In genomic region chr7:20331912-20332317, GRCh38 we compare ENCODE assay signal across 9 cellular contexts. TPM values are rescaled to one million over a fixed set of nuclear protein-coding genes. Genes with fewer than 3 reads are reported as not detected.
DNase-seq lines count a peak whose midpoint lies in the region; ATAC-seq and TF ChIP-seq lines count a peak whose summit lies in the region.
"Had no signal": no experiment of that assay in that cellular context is flagged by ENCODE, and none has a peak within 500 bp of the region (broad histone marks: within the 10 kb centered on the region; RNA-seq: fewer than 3 reads in every experiment).

No MANE protein-coding gene starts in this region.

- no peaks in the 10 kb centered on the region for H4K20me1 ChIP-seq in HCT116 (ENCODE audit: insufficient read depth)

- CTCF ChIA-PET in HCT116 (lab: Charles Lee), result interaction anchor here (2.1 kb wide), 1 partner anchor 619 kb away, joined by 9 read pairs; no protein-coding TSS in a partner anchor

- TF ChIP-seq POLR2A in HCT116 (IDR thresholded peaks at IDR 0.05; ENCODE audit: borderline replicate concordance, extremely low read depth, insufficient read depth, insufficient read length), result no peak
- no peak for TF ChIP-seq POLR2A in erythroblast (IDR thresholded peaks at IDR 0.05; ENCODE audit: low read length)

- no TSS peak for BruUV-seq in HCT116 (replicated peaks; lab: Mats Ljungman, UMichigan)

- intact Hi-C loops in HCT116 (cut with micrococcal nuclease), result loop anchor here (2.0 to 5.0 kb wide), 2 partner anchors 115 to 265 kb away; partner anchors contain the start of gene MACC1
- intact Hi-C loops in right cardiac atrium (cut with DNase I), result no loop called here

- peak overlapping the region; percentile 66 to 81 for H3K4me3 ChIP-seq in HCT116 (replicated peaks in 1 of 2; ENCODE audit: low read depth in 1 of 2, low read length in 2 of 2)
- peak overlapping the region; percentile 49 for H3K4me3 ChIP-seq in right cardiac atrium (ENCODE audit: low read length)
- H3K4me3 ChIP-seq in skeletal muscle tissue (ENCODE audit: low read length in 3 of 3), result peak overlapping the region; percentile 48 to 80 (median 79)

- no peak for TF ChIP-seq RAD21 in HCT116 (IDR thresholded peaks at IDR 0.05; ENCODE audit: low read depth)

- H3K36me3 ChIP-seq in HCT116 (ENCODE audit: control insufficient read depth in 1 of 2, insufficient read depth in 2 of 2, low read length in 2 of 2) (no peaks in the 10 kb centered on the region), skeletal muscle tissue (ENCODE audit: control insufficient read depth in 3 of 3, insufficient read depth in 3 of 3, low read length in 3 of 3) (no peaks in the 10 kb centered on the region)

- H2AFZ ChIP-seq in HCT116 (ENCODE audit: low read depth, low read length, poor library complexity, severe bottlenecking), result peak overlapping the region; percentile 78

- no peaks in the 10 kb centered on the region for H3K79me2 ChIP-seq in HCT116 (ENCODE audit: insufficient read depth, low read length)

- H3K9me3 ChIP-seq in HCT116 (ENCODE audit: control insufficient read depth in 1 of 2, insufficient read depth in 1 of 2, low read depth in 1 of 2, low read length in 2 of 2) (no peaks in the 10 kb centered on the region), right cardiac atrium (ENCODE audit: control insufficient read depth, low read length) (no peaks in the 10 kb centered on the region), skeletal muscle tissue (ENCODE audit: control insufficient read depth in 3 of 3, low read length in 3 of 3) (no peaks in the 10 kb centered on the region)

- peak overlapping the region; percentile 95 for H3K4me2 ChIP-seq in HCT116 (ENCODE audit: low read length)

- POLR2A ChIA-PET in HCT116 (lab: Charles Lee), result no interaction called here

- no peaks in the 10 kb centered on the region for H3K27me3 ChIP-seq in HCT116 (ENCODE audit: insufficient read depth, low read length)
- no peaks in the 10 kb centered on the region for H3K27me3 ChIP-seq in right cardiac atrium (ENCODE audit: control insufficient read depth, insufficient read depth)
- peaks cover 7 to 16% (median 13%) of the 10 kb centered on the region in 3 donors for H3K27me3 ChIP-seq in skeletal muscle tissue (ENCODE audit: control insufficient read depth in 3 of 3, insufficient read depth in 3 of 3, low read length in 3 of 3)

- RAD21 ChIA-PET in HCT116 (lab: Charles Lee; ENCODE audit: low non-redundant PET in 1 of 2, low total read pairs in 2 of 2, uncharacterized antibody in 2 of 2, unreplicated experiment in 2 of 2), result no interaction called here

- DNase-seq in HCT116 (ENCODE audit: low read depth, low spot score), result no peak
- no peak for DNase-seq in right cardiac atrium
- no peak for DNase-seq in OCI-M2 (lab: John Stamatoyannopoulos, UW; ENCODE audit: unreplicated experiment)
- DNase-seq in cerebellum (ENCODE audit: low spot score), result no peak
- no peak for DNase-seq in erythroblast (lab: John Stamatoyannopoulos, UW)
- DNase-seq: KBM-7 had no signal

- H3K9ac ChIP-seq in HCT116 (ENCODE audit: low read length) (peak overlapping the region; percentile 70), skeletal muscle tissue (ENCODE audit: low read depth in 1 of 3, low read length in 3 of 3) (peak overlapping the region in 2 of 3 donors; percentile 58 to 64)

- TF ChIP-seq CTCF in HCT116 (IDR thresholded peaks at IDR 0.05 in 2 of 3, conservative IDR thresholded peaks at IDR 0.05 in 1 of 3; ENCODE audit: borderline replicate concordance in 1 of 3, insufficient read depth in 1 of 3, low read depth in 2 of 3, low read length in 2 of 3) (no peak), VCaP (conservative IDR thresholded peaks at IDR 0.05) (no peak)

- H3K4me1 ChIP-seq in HCT116 (ENCODE audit: control insufficient read depth in 1 of 2, insufficient read depth in 2 of 2, low read length in 2 of 2), result peaks cover 3 to 18% of the 10 kb centered on the region in 2 experiments; a peak in 3 of 4 replicates
- H3K4me1 ChIP-seq in right cardiac atrium (ENCODE audit: control insufficient read depth, insufficient read depth, low read length), result no peaks in the 10 kb centered on the region
- H3K4me1 ChIP-seq in skeletal muscle tissue (ENCODE audit: control insufficient read depth in 3 of 3, insufficient read depth in 3 of 3, low read length in 3 of 3), result peaks cover 7 to 27% (median 20%) of the 10 kb centered on the region in 3 donors

- no peaks in the 10 kb centered on the region for H3K9me2 ChIP-seq in HCT116 (ENCODE audit: insufficient read depth)

- H3K27ac ChIP-seq in HCT116 (ENCODE audit: low read depth, low read length), result peak overlapping the region; percentile 86
- H3K27ac ChIP-seq in VCaP, result peak overlapping the region; percentile 91
- peak overlapping the region; percentile 16 for H3K27ac ChIP-seq in right cardiac atrium (ENCODE audit: low read length)
- no peak overlapping the region for H3K27ac ChIP-seq in skeletal muscle tissue (ENCODE audit: low read depth, low read length)

- ATAC-seq in HCT116 (no peak), right cardiac atrium (no peak), GM19328 (IDR thresholded peaks at IDR 0.05; ENCODE audit: unreplicated experiment) (no peak)

- WGBS in right cardiac atrium, result 26% methylated on average over 9 of the region's 9 CpGs

TF ChIP-seq in HCT116, 20 proteins besides CTCF, POLR2A, EP300 and RAD21:
- TF ChIP-seq ZFX (IDR thresholded peaks at IDR 0.05), result 0 out of 2 replicates have a peak, but pooled peaks have one; percentile 33
- TF ChIP-seq REST (IDR thresholded peaks at IDR 0.05; ENCODE audit: low read depth), result no peak

RNA-seq across cellular contexts. Expression of gene ITGB8, which starts 1.2 kb away (rescaled TPM):
- 2.4 TPM for total RNA-seq in HCT116 (2021; ENCODE audit: unreplicated experiment)
- 0.22 and 0.27 TPM in 2 replicates for polyA plus RNA-seq in HCT116 (2012)
- total RNA-seq in right cardiac atrium, result 1 to 10 TPM; 3.6 to 5.1 (median 4.3) TPM
- polyA plus RNA-seq in right cardiac atrium, result 2.1 TPM
- 12.5 TPM for total RNA-seq in skeletal muscle tissue
- 82.5 TPM for total RNA-seq in cerebellum
